In genomic region chr3:102259636-102260035, GRCh38 we compare ENCODE assay signal across 28 cellular contexts.
"Had no signal": no experiment of that assay in that cellular context is flagged by ENCODE, and none has a peak within 500 bp of the region (broad histone marks: within the 10 kb centered on the region; RNA-seq: fewer than 3 reads in every experiment).

No MANE protein-coding gene starts in this region.

- H3K4me3 ChIP-seq: esophagus muscularis mucosa had no signal

- DNase-seq: activated CD4-positive, alpha-beta memory T cell treated with anti-CD3 and anti-CD28 coated beads, Interleukin-2, amount 10 ng/mL, durations not matched to agents 7 days and 5 days; activated CD4-positive, alpha-beta T cell treated with anti-CD3 and anti-CD28 coated beads for 1 hour; activated CD4-positive, alpha-beta T cell treated with anti-CD3 and anti-CD28 coated beads for 4 hours; activated CD4-positive, alpha-beta T cell treated with anti-CD3 and anti-CD28 coated beads, Interleukin-2, amount 10 ng/mL, durations not matched to agents 7 days and 5 days; activated CD4-positive, alpha-beta T cell treated with anti-CD3 and anti-CD28 coated beads, Interleukin-2, amount 50 U/mL, for 4 hours; activated CD8-positive, alpha-beta memory T cell treated with anti-CD3 and anti-CD28 coated beads, Interleukin-2, amount 50 U/mL, for 48 hours; activated effector memory CD4-positive, alpha-beta T cell treated with Interleukin-2 at 50 U/mL for 16 hours; activated gamma-delta T cell treated with Interleukin-2 at 50 U/mL for 16 hours; activated naive CD4-positive, alpha-beta T cell treated with anti-CD3 and anti-CD28 coated beads, Interleukin-2, amount 50 U/mL, for 16 hours; activated naive CD4-positive, alpha-beta T cell treated with Interleukin-2 at 50 U/mL for 16 hours; activated T-cell treated with anti-CD3 and anti-CD28 coated beads for 4 hours; activated T-cell treated with anti-CD3 and anti-CD28 coated beads, Interleukin-2, amount 50 U/mL, for 4 hours; amniotic stem cell; anterior cingulate cortex; brain microvascular endothelial cell; caudate nucleus; cortex of kidney; dermis blood vessel endothelial cell; effector CD4-positive, alpha-beta T cell; effector memory CD8-positive, alpha-beta T cell; erythroblast; foreskin melanocyte; head of caudate nucleus; T-helper 2 cell had no signal

- H3K27me3 ChIP-seq: brain microvascular endothelial cell, esophagus muscularis mucosa had no signal

- H3K27ac ChIP-seq: brain microvascular endothelial cell, esophagus muscularis mucosa had no signal

- FAIRE-seq: astrocyte, endothelial cell of umbilical vein had no signal

- ATAC-seq: activated T-cell treated with anti-CD3 and anti-CD28 coated beads, Interleukin-2, amount 50 U/mL, for 4 hours; activated T-helper 17 cell treated with anti-CD3 and anti-CD28 coated beads, Interleukin-2, amount 50 U/mL, for 72 hours; effector memory CD8-positive, alpha-beta T cell had no signal

- H3K4me1 ChIP-seq: esophagus muscularis mucosa had no signal

- H3K9me3 ChIP-seq: esophagus muscularis mucosa had no signal

- H3K36me3 ChIP-seq: brain microvascular endothelial cell, esophagus muscularis mucosa had no signal
